In genomic region chr2:85017436-85018048, GRCh38 we compare ENCODE assay signal across 9 cellular contexts.
A peak's percentile ranks its signal among the peaks of the same experiment; 100 is the strongest.
DNase-seq lines count a peak whose midpoint lies in the region; ATAC-seq and TF ChIP-seq lines count a peak whose summit lies in the region.
"Had no signal": no experiment of that assay in that cellular context is flagged by ENCODE, and none has a peak within 500 bp of the region (broad histone marks: within the 10 kb centered on the region; RNA-seq: fewer than 3 reads in every experiment).

No MANE protein-coding gene starts in this region.

- peak overlapping the region; percentile 32 to 76 (median 49) for H3K27ac Mint-ChIP-seq in nephron

- DNase-seq in DMS53 (lab: John Stamatoyannopoulos, UW) (peak; percentile 33), DMS53 treated with DMSO at 0.1 percent for 48 hours (lab: John Stamatoyannopoulos, UW; ENCODE audit: unreplicated experiment) (no peak), NAMALWA (ENCODE audit: low spot score) (peak; percentile 59), cardiac fibroblast (ENCODE audit: low read depth in 2 of 2) (peak; percentile 42 to 48), middle frontal gyrus (ENCODE audit: extremely low spot score, low spot score) (no peak), pons (ENCODE audit: low spot score) (no peak)
- DNase-seq: BE2C had no signal

- TF ChIP-seq CTCF in cardiac fibroblast (IDR thresholded peaks at IDR 0.05; ENCODE audit: low read depth, low read length) (peak; percentile 23), nephron (IDR thresholded peaks at IDR 0.05; ENCODE audit: unreplicated experiment in 3 of 3) (peak; percentile 34 to 50 (median 36))

- H3K4me1 Mint-ChIP-seq in nephron = peaks cover 34% of the 10 kb centered on the region

- ATAC-seq in GM18498 (IDR thresholded peaks at IDR 0.05; ENCODE audit: unreplicated experiment) = no peak

- H3K4me3 Mint-ChIP-seq in nephron = no peak overlapping the region

- H3K9me3 Mint-ChIP-seq in nephron = no peaks in the 10 kb centered on the region

- no peak overlapping the region for H3K4me3 ChIP-seq in cardiac fibroblast (replicated peaks in 1 of 2; ENCODE audit: low read depth in 2 of 2, low read length in 2 of 2)

- H3K27me3 Mint-ChIP-seq in nephron (ENCODE audit: low read depth) = no peaks in the 10 kb centered on the region

- H3K36me3 Mint-ChIP-seq in nephron (ENCODE audit: low read depth) = peaks cover 13% of the 10 kb centered on the region

Comparison
In these comparisons a context has a peak if more than half of its experiments do, and no peak if none do; other contexts are left out.
1. DNase-seq: peak in DMS53 (single experiment), NAMALWA (single experiment) and cardiac fibroblast (2 of 2); none in DMS53 treated with DMSO at 0.1 percent for 48 hours (single experiment), middle frontal gyrus (single experiment) and pons (single experiment).